10 cellular contexts compared by ENCODE assay signal in genomic region chr10:97711640-97712267, GRCh38. TPM values are rescaled to one million over a fixed set of nuclear protein-coding genes. Genes with fewer than 3 reads are reported as not detected.
DNase-seq lines count a peak whose midpoint lies in the region; ATAC-seq, FAIRE-seq and TF ChIP-seq lines count a peak whose summit lies in the region.
"Had no signal": no experiment of that assay in that cellular context is flagged by ENCODE, and none has a peak within 500 bp of the region (broad histone marks: within the 10 kb centered on the region; RNA-seq: fewer than 3 reads in every experiment).

No MANE protein-coding gene starts in this region.

- H2AFZ ChIP-seq in H1 (ENCODE audit: low read length) (no peak overlapping the region), neuronal stem cell (ENCODE audit: low read length) (no peak overlapping the region)

- no peak for DNase-seq in CD8-positive, alpha-beta T cell
- DNase-seq in HFFc6 = no peak
- DNase-seq in H1 (ENCODE audit: low read depth in 1 of 2, low spot score in 2 of 2) = no peak
- no peak for DNase-seq in neuronal stem cell (ENCODE audit: low spot score)
- DNase-seq in brain microvascular endothelial cell = no peak
- no peak for DNase-seq in T1000 (lab: John Stamatoyannopoulos, UW)
- no peak for DNase-seq in iPS-NIHi7 (ENCODE audit: extremely low spot score)
- DNase-seq: activated effector memory CD4-positive, alpha-beta T cell treated with anti-CD3 and anti-CD28 coated beads, Interleukin-2, amount 50 U/mL, for 16 hours had no signal

- H3K36me3 Mint-ChIP-seq in CD8-positive, alpha-beta T cell = peaks cover 2% of the 10 kb centered on the region
- H3K36me3 Mint-ChIP-seq in HFFc6 (ENCODE audit: low read depth) = peaks cover 15% of the 10 kb centered on the region

- peaks cover 3% of the 10 kb centered on the region for H3K27me3 ChIP-seq in CD8-positive, alpha-beta T cell (ENCODE audit: insufficient read depth, low read length)
- H3K27me3 ChIP-seq in H1 (replicated peaks in 1 of 4; ENCODE audit: control insufficient read depth in 3 of 4, extremely low read depth in 1 of 4, insufficient read depth in 3 of 4, low read length in 3 of 4) (no peaks in the 10 kb centered on the region), neuronal stem cell (ENCODE audit: control insufficient read depth in 3 of 3, insufficient read depth in 3 of 3, low read depth in 1 of 3, low read length in 3 of 3) (peaks cover 0 to 23% (median 2%) of the 10 kb centered on the region in 3 experiments), brain microvascular endothelial cell (replicated peaks) (no peaks in the 10 kb centered on the region)

- H3K56ac ChIP-seq in H1 (replicated peaks; ENCODE audit: insufficient read length, low read depth, low read length) = no peak overlapping the region

- no peak for TF ChIP-seq POLR2A in H1 (IDR thresholded peaks at IDR 0.05; ENCODE audit: control extremely low read depth in 1 of 2, low read depth in 2 of 2, low read length in 2 of 2)

- H2BK20ac ChIP-seq in H1 (ENCODE audit: low read length) = no peak overlapping the region; the same call in 1 of the 2 replicates

- no peak overlapping the region for H2BK5ac ChIP-seq in H1 (ENCODE audit: low read depth, low read length)
- H2BK5ac ChIP-seq in neuronal stem cell (ENCODE audit: low read length) = peak overlapping the region; percentile 14

- H3K9me3 Mint-ChIP-seq in CD8-positive, alpha-beta T cell = no peaks in the 10 kb centered on the region
- H3K9me3 Mint-ChIP-seq in HFFc6 = no peaks in the 10 kb centered on the region

- intact Hi-C loops in CD8-positive, alpha-beta T cell (cut with DNase I, micrococcal nuclease) = no loop called here

- H2BK15ac ChIP-seq in H1 (ENCODE audit: low read length) = peak overlapping the region; percentile 95; the same call in 1 of the 2 replicates
- no peak overlapping the region for H2BK15ac ChIP-seq in neuronal stem cell (ENCODE audit: low read length)

- H2BK12ac ChIP-seq in H1 (ENCODE audit: low read depth, low read length) (no peak overlapping the region), neuronal stem cell (ENCODE audit: low read length) (no peak overlapping the region)

- no peak overlapping the region for H4K8ac ChIP-seq in H1 (ENCODE audit: extremely low read depth, insufficient read depth, low read length)
- H4K8ac ChIP-seq in neuronal stem cell (ENCODE audit: low read depth, low read length) = no peak overlapping the region

- H3K23ac ChIP-seq in H1 (ENCODE audit: insufficient read length) (no peak overlapping the region), neuronal stem cell (ENCODE audit: low read depth, low read length, poor library complexity) (no peak overlapping the region)

- no peak overlapping the region for H3K27ac Mint-ChIP-seq in CD8-positive, alpha-beta T cell
- H3K27ac Mint-ChIP-seq in HFFc6 = peak overlapping the region; percentile 56

- H4K20me1 ChIP-seq in H1 (replicated peaks in 1 of 2; ENCODE audit: control insufficient read depth in 1 of 2, insufficient read depth in 2 of 2, low read length in 2 of 2) = no peaks in the 10 kb centered on the region

- H3K4me3 Mint-ChIP-seq in CD8-positive, alpha-beta T cell = peak overlapping the region; percentile 66
- peak overlapping the region; percentile 9; the same call in 1 of the 2 replicates for H3K4me3 Mint-ChIP-seq in HFFc6

- no peaks in the 10 kb centered on the region for H3K9me3 ChIP-seq in CD8-positive, alpha-beta T cell (ENCODE audit: low read length)
- H3K9me3 ChIP-seq in H1 (ENCODE audit: insufficient read depth in 2 of 2, low read depth in 1 of 2, low read length in 1 of 2) (no peaks in the 10 kb centered on the region), neuronal stem cell (replicated peaks in 1 of 2; ENCODE audit: control insufficient read depth in 2 of 2, insufficient read depth in 1 of 2, low read depth in 1 of 2, low read length in 2 of 2) (no peaks in the 10 kb centered on the region)

- in situ Hi-C loops in brain microvascular endothelial cell (cut with HindIII; ENCODE audit: low pct_ligation_motif_present, low sequenced_read_pairs) = no loop called here

- no peaks in the 10 kb centered on the region for H3K79me1 ChIP-seq in H1 (ENCODE audit: low read depth, low read length)
- H3K79me1 ChIP-seq in neuronal stem cell (ENCODE audit: low read depth, low read length) = peaks cover 6% of the 10 kb centered on the region

- H4K91ac ChIP-seq in H1 (replicated peaks; ENCODE audit: insufficient read length, low read length) = no peak overlapping the region
- H4K91ac ChIP-seq in neuronal stem cell (ENCODE audit: low read depth, low read length, poor library complexity) = no peak overlapping the region

- H3K4me3 ChIP-seq in CD8-positive, alpha-beta T cell (ENCODE audit: low read depth, low read length) = no peak overlapping the region
- H3K4me3 ChIP-seq in H1 (ENCODE audit: extremely low read depth in 1 of 4, insufficient read depth in 2 of 4, low read depth in 3 of 4, low read length in 4 of 4) (no peak overlapping the region), neuronal stem cell (ENCODE audit: low read length in 2 of 2) (no peak overlapping the region), brain microvascular endothelial cell (ENCODE audit: low read depth, low read length) (no peak overlapping the region)

- TF ChIP-seq CTCF in CD8-positive, alpha-beta T cell (IDR thresholded peaks at IDR 0.05) = no peak
- no peak for TF ChIP-seq CTCF in HFFc6 (IDR thresholded peaks at IDR 0.05)
- TF ChIP-seq CTCF in H1 (IDR thresholded peaks at IDR 0.05; ENCODE audit: control extremely low read depth in 1 of 3, insufficient read depth in 1 of 3, low read depth in 1 of 3, low read length in 3 of 3) = no peak
- no peak for TF ChIP-seq CTCF in brain microvascular endothelial cell (IDR thresholded peaks at IDR 0.05; ENCODE audit: low read depth, low read length, missing control alignments)

- CTCF ChIA-PET in CD8-positive, alpha-beta T cell (lab: Charles Lee) = interaction anchor here (0.6 to 12.1 kb wide), 7 partner anchors 10 to 280 kb away, joined by 3 to 224 read pairs (median 7); partner anchors contain the start of genes AVPI1 and ZFYVE27
- CTCF ChIA-PET in H1 (lab: Charles Lee; ENCODE audit: partially characterized antibody) = interaction anchor here (1.0 to 20.9 kb wide), 7 partner anchors 6 to 190 kb away, joined by 3 to 773 read pairs (median 52); partner anchors contain the start of genes AVPI1 and ZFYVE27

- H3K9ac ChIP-seq in H1 (replicated peaks in 1 of 4; ENCODE audit: extremely low read depth in 1 of 4, low read depth in 3 of 4, low read length in 3 of 4) (no peak overlapping the region; a peak in 1 of 7 replicates), neuronal stem cell (ENCODE audit: low read depth, low read length, poor library complexity) (no peak overlapping the region)

- H3K4ac ChIP-seq in H1 (replicated peaks; ENCODE audit: insufficient read length, low read depth, low read length) (no peak overlapping the region), neuronal stem cell (ENCODE audit: low read length) (no peak overlapping the region)

- H3K79me2 ChIP-seq in H1 (ENCODE audit: control insufficient read depth in 1 of 2, insufficient read depth in 2 of 2, low read length in 2 of 2) = peaks cover 0 to 5% of the 10 kb centered on the region in 2 experiments; a peak in 1 of 4 replicates

- 88% methylated on average over 7 of the region's 7 CpGs; no CpG with 5 or more reads in 1 of the 2 experiments for WGBS in H1 (ENCODE audit: extremely low coverage in 1 of 2, insufficient coverage in 1 of 2, insufficient read length in 1 of 2, insufficient replicate concordance in 2 of 2, low coverage in 1 of 2, low lambda C conversion rate in 2 of 2, missing lambda C conversion rate in 1 of 2), 2 experiments
- WGBS in neuronal stem cell (ENCODE audit: extremely low coverage in 2 of 2, insufficient read length in 2 of 2, insufficient replicate concordance in 1 of 2), 2 donors = no CpG with 5 or more reads among the region's 7 CpGs

- no peak for TF ChIP-seq EP300 in H1 (IDR thresholded peaks at IDR 0.05; ENCODE audit: borderline replicate concordance in 1 of 2, low read depth in 2 of 2, low read length in 2 of 2)

- H3K23me2 ChIP-seq in H1 (ENCODE audit: low read depth, low read length) = peaks cover 16% of the 10 kb centered on the region

- peaks cover 15% of the 10 kb centered on the region for H3K4me1 Mint-ChIP-seq in CD8-positive, alpha-beta T cell (ENCODE audit: low read depth)
- peaks cover 60% of the 10 kb centered on the region for H3K4me1 Mint-ChIP-seq in HFFc6 (ENCODE audit: low read depth)

- peaks cover 27% of the 10 kb centered on the region for H3K27me3 Mint-ChIP-seq in CD8-positive, alpha-beta T cell (ENCODE audit: low read depth)
- H3K27me3 Mint-ChIP-seq in HFFc6 (ENCODE audit: insufficient read depth) = peaks cover 2% of the 10 kb centered on the region

- H2BK120ac ChIP-seq in H1 (replicated peaks; ENCODE audit: low read depth, low read length) (no peak overlapping the region), neuronal stem cell (ENCODE audit: low read depth, low read length) (peak overlapping the region; percentile 35)

- H3K36me3 ChIP-seq in CD8-positive, alpha-beta T cell (ENCODE audit: insufficient read depth, low read length) = no peaks in the 10 kb centered on the region
- H3K36me3 ChIP-seq in H1 (ENCODE audit: control insufficient read depth in 2 of 4, insufficient read depth in 4 of 4, low read length in 3 of 4) (0 out of 8 replicates have a peak, but pooled peaks cover 0 to 2% (median 0%) of the 10 kb centered on the region in 4 experiments), neuronal stem cell (replicated peaks in 1 of 2; ENCODE audit: control insufficient read depth in 2 of 2, insufficient read depth in 2 of 2, low read length in 2 of 2) (peaks cover 0 to 2% of the 10 kb centered on the region in 2 donors), brain microvascular endothelial cell (replicated peaks) (no peaks in the 10 kb centered on the region)

- H3K4me2 ChIP-seq in H1 (ENCODE audit: insufficient read depth in 1 of 2, low read depth in 2 of 2, low read length in 2 of 2) (no peak overlapping the region), neuronal stem cell (ENCODE audit: insufficient read depth, low read length, poor library complexity, severe bottlenecking) (no peak overlapping the region)

- no peak for FAIRE-seq in H1 (lab: Jason Lieb, UNC)
- FAIRE-seq: HTR-8/SVneo had no signal

- no peak overlapping the region for H4K5ac ChIP-seq in H1 (ENCODE audit: insufficient read length, low read depth, low read length)

- no peak for TF ChIP-seq RAD21 in H1 (IDR thresholded peaks at IDR 0.05 in 1 of 2, conservative IDR thresholded peaks at IDR 0.05 in 1 of 2; ENCODE audit: low read depth in 2 of 2, low read length in 2 of 2)

- no peak for ATAC-seq in CD8-positive, alpha-beta T cell
- ATAC-seq: HCT116 had no signal

- peaks cover 9% of the 10 kb centered on the region for H3K4me1 ChIP-seq in CD8-positive, alpha-beta T cell (ENCODE audit: insufficient read depth, low read length)
- H3K4me1 ChIP-seq in H1 (replicated peaks in 1 of 4; ENCODE audit: control insufficient read depth in 3 of 4, insufficient read depth in 4 of 4, low read length in 3 of 4) (peaks cover 4 to 11% (median 8%) of the 10 kb centered on the region in 4 experiments; a peak in 6 of 7 replicates), neuronal stem cell (ENCODE audit: control insufficient read depth in 2 of 2, insufficient read depth in 1 of 2, low read depth in 1 of 2, low read length in 2 of 2) (peaks cover 5 to 15% of the 10 kb centered on the region in 2 donors)

- H2AK5ac ChIP-seq in H1 (ENCODE audit: low read depth, low read length) (no peak overlapping the region; the same call in 1 of the 2 replicates), neuronal stem cell (ENCODE audit: low read depth, low read length) (no peak overlapping the region)

- H3K14ac ChIP-seq in H1 (ENCODE audit: insufficient read length) (no peak overlapping the region), neuronal stem cell (ENCODE audit: low read length) (no peak overlapping the region)

- H3K27ac ChIP-seq in CD8-positive, alpha-beta T cell (ENCODE audit: low read depth, low read length) = no peak overlapping the region
- H3K27ac ChIP-seq in H1 (ENCODE audit: low read depth, low read length) (no peak overlapping the region), neuronal stem cell (replicated peaks; ENCODE audit: low read length) (no peak overlapping the region), brain microvascular endothelial cell (no peak overlapping the region)

- POLR2A ChIA-PET in CD8-positive, alpha-beta T cell (lab: Charles Lee) = no interaction called here
- POLR2A ChIA-PET in H1 (lab: Charles Lee; ENCODE audit: partially characterized antibody) = interaction anchor here (1.2 to 12.5 kb wide), 4 partner anchors 10 to 35 kb away, joined by 3 to 234 read pairs (median 32); partner anchors contain the start of genes AVPI1 and ZFYVE27

- H3K18ac ChIP-seq in H1 (ENCODE audit: extremely low read depth, low read length) (no peak overlapping the region; the same call in 1 of the 2 replicates), neuronal stem cell (ENCODE audit: low read length) (no peak overlapping the region)

RNA-seq across cellular contexts. Expression of gene MARVELD1, which starts 1.8 kb away (rescaled TPM):
- total RNA-seq in CD8-positive, alpha-beta T cell = under 1 TPM; 0.30 to 0.39 TPM
- 10 to 100 TPM; 76.7 to 94.7 (median 80.9) TPM for total RNA-seq in HFFc6 (2021; fragmentation: NEBNext Ultra II Directional; extraction: Animal tissue kit (Norgen Biotek cat#: 25700))
- total RNA-seq in H1 (2021; fragmentation: NEBNext Ultra II Directional; extraction: Animal tissue kit (Norgen Biotek cat#: 25700)) = 33.1 and 37.3 TPM in 2 replicates
- polyA plus RNA-seq in H1 (2011; rRNA removed) = 28.1 and 38.0 TPM in 2 replicates
- 24.7 TPM for polyA plus RNA-seq in H1 (2011; cell fraction: cytosol; rRNA removed)
- polyA plus RNA-seq in H1 (2011; cell fraction: nucleus; rRNA removed) = 50.0 TPM
- 25.0 to 30.8 TPM (median 26.9 TPM) in 4 replicates for polyA plus RNA-seq in H1 (2012, experiment 1 of 2)
- 45.8 TPM for polyA plus RNA-seq in H1 (2012, experiment 2 of 2)
- 25.4 TPM for polyA plus RNA-seq in H1 (2013, experiment 1 of 2)
- 28.3 TPM for polyA plus RNA-seq in H1 (2013, experiment 2 of 2)
- polyA minus RNA-seq in H1 (2011; rRNA and poly(A)+ RNA removed) = 13.7 and 15.4 TPM in 2 replicates
- polyA minus RNA-seq in H1 (2011; cell fraction: cytosol; rRNA and poly(A)+ RNA removed) = 19.0 TPM
- polyA minus RNA-seq in H1 (2011; cell fraction: nucleus; rRNA and poly(A)+ RNA removed) = 18.4 TPM
- 34.2 TPM for polyA plus RNA-seq in neuronal stem cell (2013, experiment 1 of 2)
- polyA plus RNA-seq in neuronal stem cell (2013, experiment 2 of 2) = 32.5 TPM

RNA-seq across cellular contexts. Expression of gene AVPI1, which starts 24.7 kb away (rescaled TPM):
- 10 to 100 TPM; 13.7 TPM for total RNA-seq in CD8-positive, alpha-beta T cell
- total RNA-seq in HFFc6 (2021; fragmentation: NEBNext Ultra II Directional; extraction: Animal tissue kit (Norgen Biotek cat#: 25700)) = 10 to 100 TPM; 28.2 to 44.8 (median 39.5) TPM
- total RNA-seq in H1 (2021; fragmentation: NEBNext Ultra II Directional; extraction: Animal tissue kit (Norgen Biotek cat#: 25700)) = 7.8 and 9.0 TPM in 2 replicates
- 13.5 and 14.5 TPM in 2 replicates for polyA plus RNA-seq in H1 (2011; rRNA removed)
- polyA plus RNA-seq in H1 (2011; cell fraction: cytosol; rRNA removed) = 11.8 TPM
- polyA plus RNA-seq in H1 (2011; cell fraction: nucleus; rRNA removed) = 9.1 TPM
- polyA plus RNA-seq in H1 (2012, experiment 1 of 2) = 5.4 to 8.6 TPM (median 8.0 TPM) in 4 replicates
- polyA plus RNA-seq in H1 (2012, experiment 2 of 2) = 10.0 TPM
- 4.0 TPM for polyA plus RNA-seq in H1 (2013, experiment 1 of 2)
- polyA plus RNA-seq in H1 (2013, experiment 2 of 2) = 3.7 TPM
- 5.5 and 6.8 TPM in 2 replicates for polyA minus RNA-seq in H1 (2011; rRNA and poly(A)+ RNA removed)
- 11.9 TPM for polyA minus RNA-seq in H1 (2011; cell fraction: cytosol; rRNA and poly(A)+ RNA removed)
- polyA minus RNA-seq in H1 (2011; cell fraction: nucleus; rRNA and poly(A)+ RNA removed) = 10.5 TPM
- 3.1 TPM for polyA plus RNA-seq in neuronal stem cell (2013, experiment 1 of 2)
- polyA plus RNA-seq in neuronal stem cell (2013, experiment 2 of 2) = 3.0 TPM

RNA-seq across cellular contexts. Expression of gene ZFYVE27, which starts 25.2 kb away (rescaled TPM):
- total RNA-seq in CD8-positive, alpha-beta T cell = 10 to 100 TPM; 63.1 to 72.9 TPM
- total RNA-seq in HFFc6 (2021; fragmentation: NEBNext Ultra II Directional; extraction: Animal tissue kit (Norgen Biotek cat#: 25700)) = 10 to 100 TPM; 16.6 to 23.0 (median 18.3) TPM
- 19.8 and 22.7 TPM in 2 replicates for total RNA-seq in H1 (2021; fragmentation: NEBNext Ultra II Directional; extraction: Animal tissue kit (Norgen Biotek cat#: 25700))
- polyA plus RNA-seq in H1 (2011; rRNA removed) = 16.6 and 20.9 TPM in 2 replicates
- 25.1 TPM for polyA plus RNA-seq in H1 (2011; cell fraction: cytosol; rRNA removed)
- polyA plus RNA-seq in H1 (2011; cell fraction: nucleus; rRNA removed) = 71.3 TPM
- polyA plus RNA-seq in H1 (2012, experiment 1 of 2) = 16.9 to 25.8 TPM (median 22.2 TPM) in 4 replicates
- 14.8 TPM for polyA plus RNA-seq in H1 (2012, experiment 2 of 2)
- 18.9 TPM for polyA plus RNA-seq in H1 (2013, experiment 1 of 2)
- polyA plus RNA-seq in H1 (2013, experiment 2 of 2) = 17.1 TPM
- 18.7 and 19.5 TPM in 2 replicates for polyA minus RNA-seq in H1 (2011; rRNA and poly(A)+ RNA removed)
- 11.0 TPM for polyA minus RNA-seq in H1 (2011; cell fraction: cytosol; rRNA and poly(A)+ RNA removed)
- 36.0 TPM for polyA minus RNA-seq in H1 (2011; cell fraction: nucleus; rRNA and poly(A)+ RNA removed)
- 10.4 TPM for polyA plus RNA-seq in neuronal stem cell (2013, experiment 1 of 2)
- polyA plus RNA-seq in neuronal stem cell (2013, experiment 2 of 2) = 10.0 TPM

Comparison
In these comparisons a context has a peak if more than half of its experiments do, and no peak if none do; other contexts are left out.
1. RNA of gene MARVELD1, which starts 1.8 kb away (total RNA-seq): 76.7 to 94.7 TPM in HFFc6 and 33.1 to 37.3 TPM in H1; 0.30 to 0.39 TPM in CD8-positive, alpha-beta T cell; every median in the first group is over 10 times any median in the second.